Comparison of ENCODE assay signal across 1 cellular context in genomic region chr2:66441651-66442365, GRCh38.
TF ChIP-seq lines count a peak whose summit lies in the region.

No MANE protein-coding gene starts in this region.

TF ChIP-seq in WTC11, 78 proteins besides CTCF, POLR2A, EP300 and RAD21 (continued from another document):
- TF ChIP-seq ZNF317 (CRISPR knock-in tag; IDR thresholded peaks at IDR 0.05; ENCODE audit: borderline replicate concordance, low read depth) (no peak), KAT7 (CRISPR knock-in tag; IDR thresholded peaks at IDR 0.05; ENCODE audit: borderline replicate concordance) (no peak), ZNF263 (CRISPR knock-in tag; IDR thresholded peaks at IDR 0.05; ENCODE audit: low read depth) (no peak), ZNF138 (CRISPR knock-in tag; conservative IDR thresholded peaks at IDR 0.05) (no peak), NR2C2 (CRISPR knock-in tag; IDR thresholded peaks at IDR 0.05) (no peak), ZSCAN18 (CRISPR knock-in tag; IDR thresholded peaks at IDR 0.05) (no peak), CREB1 (CRISPR knock-in tag; IDR thresholded peaks at IDR 0.05) (no peak), MXD4 (CRISPR knock-in tag; IDR thresholded peaks at IDR 0.05; ENCODE audit: borderline replicate concordance) (no peak), USF2 (CRISPR knock-in tag; IDR thresholded peaks at IDR 0.05) (no peak), GRHL2 (CRISPR knock-in tag; IDR thresholded peaks at IDR 0.05; ENCODE audit: insufficient replicate concordance, severe bottlenecking) (no peak), MLX (CRISPR knock-in tag; IDR thresholded peaks at IDR 0.05) (no peak), IRF1 (CRISPR knock-in tag; IDR thresholded peaks at IDR 0.05) (no peak), SMAD3 (CRISPR knock-in tag; IDR thresholded peaks at IDR 0.05; ENCODE audit: borderline replicate concordance) (no peak)
TF ChIP-seq in WTC11: peak in this region for 0.
